Comparison of ENCODE assay signal across 8 cellular contexts in the genomic region with DNA sequence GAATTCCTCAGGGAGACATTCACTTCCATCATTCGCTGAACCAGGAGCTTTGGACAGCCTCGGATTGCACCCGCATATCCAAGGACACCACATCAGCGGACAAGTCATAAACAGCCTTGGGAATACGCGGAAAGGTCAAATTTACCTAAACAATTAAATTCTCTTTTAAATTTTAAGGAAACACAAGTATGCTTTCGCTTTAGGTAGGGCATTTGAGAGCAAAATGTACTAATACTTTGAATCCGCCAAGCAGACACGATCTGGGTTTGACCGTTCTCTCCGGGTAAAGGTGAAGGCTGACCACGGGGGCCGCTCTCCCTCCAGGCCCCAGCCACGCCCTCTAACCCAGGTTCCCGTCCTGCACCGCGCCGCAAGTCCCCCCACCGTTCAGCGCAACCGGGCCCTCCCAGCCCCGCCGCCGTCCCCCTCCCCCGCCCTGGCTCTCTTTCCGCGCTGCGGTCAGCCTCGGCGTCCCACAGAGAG. TPM values are rescaled to one million over a fixed set of nuclear protein-coding genes. Genes with fewer than 3 reads are reported as not detected.
DNase-seq lines count a peak whose midpoint lies in the region; ATAC-seq, FAIRE-seq and TF ChIP-seq lines count a peak whose summit lies in the region.

No MANE protein-coding gene starts in this region.

- ATAC-seq in HG03354 (IDR thresholded peaks at IDR 0.05; ENCODE audit: poor library complexity, severe bottlenecking, unreplicated experiment): peak; percentile 78

- FAIRE-seq in GM19239 (lab: Jason Lieb, UNC): peak; percentile 70

- no peaks in the 10 kb centered on the region for H3K36me3 ChIP-seq in endocrine pancreas (ENCODE audit: control insufficient read depth, insufficient read depth, low read length)
- no peaks in the 10 kb centered on the region for H3K36me3 ChIP-seq in mesendoderm (ENCODE audit: control insufficient read depth, insufficient read depth, low read length)

- peak overlapping the region; percentile 1 for H3K4me2 ChIP-seq in mesendoderm (ENCODE audit: low read length)

- H3K9me3 ChIP-seq in endocrine pancreas (ENCODE audit: control insufficient read depth, low read length): no peaks in the 10 kb centered on the region

- H3K27me3 ChIP-seq in endocrine pancreas (ENCODE audit: control insufficient read depth, insufficient read depth, low read length) (no peaks in the 10 kb centered on the region), mesendoderm (ENCODE audit: insufficient read depth, low read length, poor library complexity) (no peaks in the 10 kb centered on the region)

- H4K5ac ChIP-seq in mesendoderm (ENCODE audit: low read length): no peak overlapping the region

- H2BK5ac ChIP-seq in mesendoderm (ENCODE audit: low read length): no peak overlapping the region

- no peak for TF ChIP-seq CTCF in C4-2B (conservative IDR thresholded peaks at IDR 0.05)

- H2BK120ac ChIP-seq in mesendoderm (ENCODE audit: low read depth, low read length): no peak overlapping the region

- peak overlapping the region; percentile 91 for H3K56ac ChIP-seq in mesendoderm (ENCODE audit: low read length)

- peaks cover 14% of the 10 kb centered on the region for H3K79me2 ChIP-seq in mesendoderm (ENCODE audit: control insufficient read depth, insufficient read depth, low read length)

- H3K4ac ChIP-seq in mesendoderm (ENCODE audit: low read depth, low read length): no peak overlapping the region

- H3K79me1 ChIP-seq in mesendoderm (ENCODE audit: low read length): peaks cover 7% of the 10 kb centered on the region

- DNase-seq in GM19239 (ENCODE audit: insufficient read length, low spot score): peak; percentile 44
- DNase-seq in NCI-H524 (lab: John Stamatoyannopoulos, UW): peak; percentile 60 to 69
- peak; percentile 72 to 80 for DNase-seq in activated CD4-positive, alpha-beta T cell treated with anti-CD3 and anti-CD28 coated beads, Interleukin-2, amount 50 U/mL, for 48 hours
- DNase-seq in mesendoderm: peak; percentile 90
- DNase-seq in stimulated activated CD8-positive, alpha-beta memory T cell treated with anti-CD3 and anti-CD28 coated beads, Interleukin-15, amount 100 ng/mL, for 4 hours (ENCODE audit: low read depth in 2 of 2): peak; percentile 42 to 55

- H2AK5ac ChIP-seq in mesendoderm (ENCODE audit: low read length): no peak overlapping the region

- WGBS in mesendoderm (ENCODE audit: extremely low coverage, insufficient coverage, low lambda C conversion rate): no CpG with 5 or more reads among the region's 30 CpGs

- H4K8ac ChIP-seq in mesendoderm (ENCODE audit: low read depth, low read length): no peak overlapping the region

- H3K4me1 ChIP-seq in endocrine pancreas (ENCODE audit: control insufficient read depth, insufficient read depth, low read length) (peaks cover 9% of the 10 kb centered on the region), mesendoderm (ENCODE audit: control insufficient read depth, low read depth, low read length) (no peaks in the 10 kb centered on the region)

- H3K9ac ChIP-seq in endocrine pancreas (ENCODE audit: control insufficient read depth, insufficient read depth, low read length): peak overlapping the region; percentile 95
- peak overlapping the region; percentile 91 for H3K9ac ChIP-seq in mesendoderm (ENCODE audit: low read length)

- H3K4me3 ChIP-seq in endocrine pancreas (ENCODE audit: control insufficient read depth, insufficient read depth, low read length) (peak overlapping the region; percentile 91), mesendoderm (ENCODE audit: low read length) (peak overlapping the region; percentile 67)

- H3K18ac ChIP-seq in mesendoderm (ENCODE audit: low read length): peak overlapping the region; percentile 91

- no peak overlapping the region for H2BK15ac ChIP-seq in mesendoderm (replicated peaks; ENCODE audit: low read depth)

- H3K23ac ChIP-seq in mesendoderm (ENCODE audit: low read length): no peak overlapping the region

- H3K27ac ChIP-seq in C4-2B: peak overlapping the region; percentile 86
- H3K27ac ChIP-seq in mesendoderm (ENCODE audit: low read depth, low read length): peak overlapping the region; percentile 88

RNA-seq across cellular contexts. Expression of a gene that starts 0.5 kb away (rescaled TPM):
- polyA plus RNA-seq in mesendoderm (2013, experiment 1 of 2): 28.4 TPM
- 27.9 TPM for polyA plus RNA-seq in mesendoderm (2013, experiment 2 of 2)

Comparison
In these comparisons a context has a peak if more than half of its experiments do, and no peak if none do; other contexts are left out.
1. Peak in every context shown above with its lines: DNase-seq, ATAC-seq, H3K4me3 ChIP-seq and H3K27ac ChIP-seq.